23 cellular contexts compared by ENCODE assay signal in genomic region chr11:119626197-119626909, GRCh38.
A peak's percentile ranks its signal among the peaks of the same experiment; 100 is the strongest.
DNase-seq lines count a peak whose midpoint lies in the region; ATAC-seq and TF ChIP-seq lines count a peak whose summit lies in the region.
"Had no signal": no experiment of that assay in that cellular context is flagged by ENCODE, and none has a peak within 500 bp of the region (broad histone marks: within the 10 kb centered on the region; RNA-seq: fewer than 3 reads in every experiment).

No MANE protein-coding gene starts in this region.

- no peak for ATAC-seq in central memory CD8-positive, alpha-beta T cell (replicated peaks; ENCODE audit: extremely low read depth, poor library complexity, severe bottlenecking)
- no peak for ATAC-seq in HG03457 (IDR thresholded peaks at IDR 0.05; ENCODE audit: unreplicated experiment)
- ATAC-seq in activated naive CD4-positive, alpha-beta T cell treated with anti-CD3 and anti-CD28 coated beads, Interleukin-2, amount 50 U/mL, for 72 hours = no peak
- ATAC-seq: activated T-cell treated with anti-CD3 and anti-CD28 coated beads, Interleukin-2, amount 50 U/mL, for 72 hours; mucosa of descending colon had no signal

- H3K4me2 ChIP-seq in mammary epithelial cell (ENCODE audit: insufficient read depth, low read depth, low read length) = no peak overlapping the region

- H3K4me3 ChIP-seq in mammary epithelial cell (replicated peaks in 1 of 3; ENCODE audit: insufficient read depth in 1 of 3, low read depth in 2 of 3, low read length in 3 of 3) = no peak overlapping the region
- H3K4me3 ChIP-seq: mucosa of descending colon, thoracic aorta had no signal

- H2AFZ ChIP-seq in mammary epithelial cell (ENCODE audit: low read depth, low read length) = no peak overlapping the region

- no peaks in the 10 kb centered on the region for H3K9me3 ChIP-seq in mammary epithelial cell (replicated peaks; ENCODE audit: insufficient read depth, low read length)
- H3K9me3 ChIP-seq: mucosa of descending colon, thoracic aorta had no signal

- dilution Hi-C loops in mammary epithelial cell (cut with HindIII; ENCODE audit: low sequenced_read_pairs) = no loop called here

- no peaks in the 10 kb centered on the region for H3K4me1 ChIP-seq in mammary epithelial cell (ENCODE audit: insufficient read depth, low read length)

- DNase-seq in ELF-1 (ENCODE audit: low read depth, low spot score) = peak; percentile 82
- DNase-seq in NCI-H69 (lab: John Stamatoyannopoulos, UW) = peak; percentile 25
- no peak for DNase-seq in central memory CD8-positive, alpha-beta T cell (ENCODE audit: low spot score in 2 of 2)
- no peak for DNase-seq in neural crest cell (ENCODE audit: low read depth, low spot score)
- DNase-seq in mammary epithelial cell = no peak
- no peak for DNase-seq in activated naive CD4-positive, alpha-beta T cell treated with anti-CD3 and anti-CD28 coated beads, Interleukin-2, amount 50 U/mL, for 72 hours (ENCODE audit: low spot score in 2 of 2)
- DNase-seq: activated B cell treated with CpG ODN at 0.5 μM for 24 hours; activated CD4-positive, alpha-beta T cell treated with anti-CD3 and anti-CD28 coated beads, Interleukin-2, amount 50 U/mL, for 1 hour; activated naive CD4-positive, alpha-beta T cell treated with Interleukin-2 at 50 U/mL for 16 hours; activated T-cell treated with anti-CD3 and anti-CD28 coated beads, Interleukin-2, amount 50 U/mL, for 72 hours; CD4-positive, CD25-positive, alpha-beta regulatory T cell; effector CD8-positive, alpha-beta T cell; glutamatergic neuron; mucosa of descending colon; NCI-H1092 treated with DMSO at 0.1 percent for 48 hours; NCI-H1930; Right ventricle myocardium superior; stimulated activated CD4-positive, alpha-beta T cell treated with anti-CD3 and anti-CD28 coated beads, Interleukin-15, amount 100 ng/mL, for 24 hours; T1000 had no signal

- no TSS peak for BruUV-seq in mammary epithelial cell (replicated peaks; lab: Mats Ljungman, UMichigan)

- TF ChIP-seq CTCF in neural crest cell (conservative IDR thresholded peaks at IDR 0.05) = no peak
- TF ChIP-seq CTCF in mammary epithelial cell (conservative IDR thresholded peaks at IDR 0.05 in 1 of 2, IDR thresholded peaks at IDR 0.05 in 1 of 2; ENCODE audit: extremely low read depth in 1 of 2, insufficient read depth in 1 of 2, low read depth in 1 of 2, low read length in 2 of 2) = no peak

- no peaks in the 10 kb centered on the region for H3K4me1 Mint-ChIP-seq in central memory CD8-positive, alpha-beta T cell
- H3K4me1 Mint-ChIP-seq in neural crest cell = peaks cover 42% of the 10 kb centered on the region
- H3K4me1 Mint-ChIP-seq: activated B cell treated with CpG ODN at 0.5 μM for 24 hours; CD4-positive, CD25-positive, alpha-beta regulatory T cell had no signal

- no peaks in the 10 kb centered on the region for H3K79me2 ChIP-seq in mammary epithelial cell (ENCODE audit: insufficient read depth, low read length)

- no peaks in the 10 kb centered on the region for H3K9me3 Mint-ChIP-seq in central memory CD8-positive, alpha-beta T cell
- H3K9me3 Mint-ChIP-seq in neural crest cell = no peaks in the 10 kb centered on the region
- no peaks in the 10 kb centered on the region for H3K9me3 Mint-ChIP-seq in activated naive CD4-positive, alpha-beta T cell treated with anti-CD3 and anti-CD28 coated beads, Interleukin-2, amount 50 U/mL, for 72 hours
- H3K9me3 Mint-ChIP-seq: activated B cell treated with CpG ODN at 0.5 μM for 24 hours; activated T-cell treated with anti-CD3 and anti-CD28 coated beads, Interleukin-2, amount 50 U/mL, for 72 hours; CD4-positive, CD25-positive, alpha-beta regulatory T cell; stimulated activated naive CD8-positive, alpha-beta T cell treated with anti-CD3 and anti-CD28 coated beads, Interleukin-15, Interleukin-2, amounts not matched to agents 100 ng/mL and 50 ng/mL, for 24 hours had no signal

- intact Hi-C loops in mammary epithelial cell (cut with micrococcal nuclease) = no loop called here

- H3K27ac Mint-ChIP-seq in central memory CD8-positive, alpha-beta T cell (ENCODE audit: low read depth) = peak overlapping the region; percentile 50
- H3K27ac Mint-ChIP-seq in neural crest cell (ENCODE audit: unreplicated experiment) = peak overlapping the region; percentile 87
- no peak overlapping the region for H3K27ac Mint-ChIP-seq in activated naive CD4-positive, alpha-beta T cell treated with anti-CD3 and anti-CD28 coated beads, Interleukin-2, amount 50 U/mL, for 72 hours
- H3K27ac Mint-ChIP-seq: activated B cell treated with CpG ODN at 0.5 μM for 24 hours; activated T-cell treated with anti-CD3 and anti-CD28 coated beads, Interleukin-2, amount 50 U/mL, for 72 hours; stimulated activated naive CD8-positive, alpha-beta T cell treated with anti-CD3 and anti-CD28 coated beads, Interleukin-15, Interleukin-2, amounts not matched to agents 100 ng/mL and 50 ng/mL, for 24 hours had no signal

- CTCF ChIA-PET in mammary epithelial cell (lab: Charles Lee; ENCODE audit: low non-redundant PET) = no interaction called here

- H3K9ac ChIP-seq in mammary epithelial cell (ENCODE audit: insufficient read depth, low read length) = no peak overlapping the region

- no peaks in the 10 kb centered on the region for H3K36me3 ChIP-seq in mammary epithelial cell (ENCODE audit: insufficient read depth, low read length)
- H3K36me3 ChIP-seq: thoracic aorta had no signal

- in situ Hi-C loops in mammary epithelial cell (cut with MboI; ENCODE audit: low sequenced_read_pairs in 2 of 2) = loop anchor here in 1 of 2 donors (25.0 kb wide), 1 partner anchor 386 kb away; no protein-coding TSS in a partner anchor

- peaks cover 2% of the 10 kb centered on the region for H3K27me3 ChIP-seq in mammary epithelial cell (ENCODE audit: insufficient read depth, low read length)

- WGBS in mammary epithelial cell (ENCODE audit: low coverage, missing lambda C conversion rate) = 41% methylated on average over 6 of the region's 7 CpGs

- no peaks in the 10 kb centered on the region for H4K20me1 ChIP-seq in mammary epithelial cell (ENCODE audit: insufficient read depth, low read length)

- H3K27me3 Mint-ChIP-seq in central memory CD8-positive, alpha-beta T cell = peaks cover 69% of the 10 kb centered on the region
- no peaks in the 10 kb centered on the region for H3K27me3 Mint-ChIP-seq in neural crest cell (ENCODE audit: low read depth)

- H3K36me3 Mint-ChIP-seq in central memory CD8-positive, alpha-beta T cell (ENCODE audit: insufficient read depth) = no peaks in the 10 kb centered on the region
- H3K36me3 Mint-ChIP-seq in neural crest cell (ENCODE audit: low read depth) = no peaks in the 10 kb centered on the region
- no peaks in the 10 kb centered on the region for H3K36me3 Mint-ChIP-seq in activated naive CD4-positive, alpha-beta T cell treated with anti-CD3 and anti-CD28 coated beads, Interleukin-2, amount 50 U/mL, for 72 hours
- H3K36me3 Mint-ChIP-seq: CD4-positive, CD25-positive, alpha-beta regulatory T cell had no signal

- no peak overlapping the region for H3K4me3 Mint-ChIP-seq in central memory CD8-positive, alpha-beta T cell
- H3K4me3 Mint-ChIP-seq in neural crest cell = peak overlapping the region; percentile 19
- H3K4me3 Mint-ChIP-seq: activated B cell treated with CpG ODN at 0.5 μM for 24 hours; activated T-cell treated with anti-CD3 and anti-CD28 coated beads, Interleukin-2, amount 50 U/mL, for 72 hours; CD4-positive, CD25-positive, alpha-beta regulatory T cell; stimulated activated naive CD8-positive, alpha-beta T cell treated with anti-CD3 and anti-CD28 coated beads, Interleukin-15, Interleukin-2, amounts not matched to agents 100 ng/mL and 50 ng/mL, for 24 hours had no signal

- H3K27ac ChIP-seq in mammary epithelial cell (ENCODE audit: insufficient read depth, low read depth, low read length) = no peak overlapping the region
- H3K27ac ChIP-seq: epithelial cell of prostate, thoracic aorta had no signal

Comparison
In these comparisons a context has a peak if more than half of its experiments do, and no peak if none do; other contexts are left out.
1. DNase-seq: peak in ELF-1 (single experiment) and NCI-H69 (single experiment); none in central memory CD8-positive, alpha-beta T cell (0 of 2), neural crest cell (single experiment), mammary epithelial cell (single experiment) and activated naive CD4-positive, alpha-beta T cell treated with anti-CD3 and anti-CD28 coated beads, Interleukin-2, amount 50 U/mL, for 72 hours (0 of 2).
2. H3K27ac Mint-ChIP-seq: peak in central memory CD8-positive, alpha-beta T cell (single experiment) and neural crest cell (single experiment); none in activated naive CD4-positive, alpha-beta T cell treated with anti-CD3 and anti-CD28 coated beads, Interleukin-2, amount 50 U/mL, for 72 hours (0 of 2).